14 cellular contexts compared by ENCODE assay signal in the genomic region with DNA sequence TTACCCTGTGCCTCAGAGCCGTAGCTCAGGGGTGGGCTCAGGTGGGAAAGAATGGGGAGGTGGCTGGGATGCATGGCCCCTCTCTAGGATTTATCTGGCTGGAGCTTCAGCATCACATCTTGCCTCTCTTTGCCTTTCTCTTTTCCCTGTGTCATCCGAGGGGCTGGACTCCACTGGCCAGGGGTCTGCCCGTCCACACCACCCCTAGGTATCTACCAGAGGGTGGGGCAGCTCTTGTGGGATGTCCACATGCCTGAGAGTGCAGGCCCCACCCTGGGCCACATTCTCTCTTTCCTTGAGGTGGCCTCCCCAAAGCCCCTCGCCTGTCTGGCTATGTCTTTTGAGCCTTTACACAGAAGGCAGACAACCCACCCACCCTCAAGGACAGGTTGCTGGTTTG. TPM values are rescaled to one million over a fixed set of nuclear protein-coding genes. Genes with fewer than 3 reads are reported as not detected.
DNase-seq lines count a peak whose midpoint lies in the region; ATAC-seq and TF ChIP-seq lines count a peak whose summit lies in the region.
"Had no signal": no experiment of that assay in that cellular context is flagged by ENCODE, and none has a peak within 500 bp of the region (broad histone marks: within the 10 kb centered on the region; RNA-seq: fewer than 3 reads in every experiment).

No MANE protein-coding gene starts in this region.

- H3K4me1 ChIP-seq in CD4-positive, CD25-positive, alpha-beta regulatory T cell (ENCODE audit: control insufficient read depth, insufficient read depth, low read length, poor library complexity, severe bottlenecking): peaks cover 39% of the 10 kb centered on the region
- peaks cover 13% of the 10 kb centered on the region for H3K4me1 ChIP-seq in body of pancreas
- H3K4me1 ChIP-seq: Peyer's patch had no signal

- no peak for TF ChIP-seq POLR2A in body of pancreas (IDR thresholded peaks at IDR 0.05)

- H3K36me3 Mint-ChIP-seq in CD4-positive, CD25-positive, alpha-beta regulatory T cell: peaks cover 7% of the 10 kb centered on the region
- H3K36me3 Mint-ChIP-seq in CD4-positive, alpha-beta T cell (ENCODE audit: low read depth): peaks cover 19% of the 10 kb centered on the region
- peaks cover 5% of the 10 kb centered on the region for H3K36me3 Mint-ChIP-seq in central memory CD8-positive, alpha-beta T cell (ENCODE audit: insufficient read depth)
- peaks cover 17% of the 10 kb centered on the region for H3K36me3 Mint-ChIP-seq in osteocyte (ENCODE audit: unreplicated experiment)

- H3K36me3 ChIP-seq in CD4-positive, CD25-positive, alpha-beta regulatory T cell (ENCODE audit: control insufficient read depth, insufficient read depth, low read length): no peaks in the 10 kb centered on the region
- H3K36me3 ChIP-seq in body of pancreas (replicated peaks in 1 of 2; ENCODE audit: insufficient read depth in 1 of 2, low read depth in 2 of 2): no peaks in the 10 kb centered on the region
- H3K36me3 ChIP-seq: Peyer's patch had no signal

- peaks cover 18 to 64% (median 32%) of the 10 kb centered on the region in 4 donors for H3K4me1 Mint-ChIP-seq in CD4-positive, CD25-positive, alpha-beta regulatory T cell
- peaks cover 55% of the 10 kb centered on the region for H3K4me1 Mint-ChIP-seq in CD4-positive, alpha-beta T cell (ENCODE audit: low read depth)
- peaks cover 42% of the 10 kb centered on the region for H3K4me1 Mint-ChIP-seq in central memory CD8-positive, alpha-beta T cell
- peaks cover 7% of the 10 kb centered on the region for H3K4me1 Mint-ChIP-seq in osteocyte (ENCODE audit: unreplicated experiment)

- no peak for DNase-seq in CD4-positive, CD25-positive, alpha-beta regulatory T cell
- no peak for DNase-seq in CD4-positive, alpha-beta T cell
- DNase-seq in central memory CD8-positive, alpha-beta T cell (ENCODE audit: low spot score in 2 of 2): no peak
- no peak for DNase-seq in sciatic nerve (ENCODE audit: low spot score)
- no peak for DNase-seq in NCI-H446 treated with DMSO at 0.1 percent for 48 hours (lab: John Stamatoyannopoulos, UW)
- DNase-seq in body of pancreas: no peak
- DNase-seq in osteocyte (ENCODE audit: extremely low spot score, unreplicated experiment): no peak
- DNase-seq: CD4-positive, alpha-beta memory T cell; Kasumi-1; NCI-H1694; NCI-H2081; NCI-H2171; NCI-H526; Peyer's patch had no signal

- TF ChIP-seq CTCF in CD4-positive, alpha-beta T cell (IDR thresholded peaks at IDR 0.05): no peak
- TF ChIP-seq CTCF in body of pancreas (IDR thresholded peaks at IDR 0.05): no peak
- no peak for TF ChIP-seq CTCF in osteocyte (IDR thresholded peaks at IDR 0.05)

- no peaks in the 10 kb centered on the region for H3K9me3 ChIP-seq in CD4-positive, CD25-positive, alpha-beta regulatory T cell (ENCODE audit: control insufficient read depth in 2 of 2, low read length in 2 of 2)
- H3K9me3 ChIP-seq in CD4-positive, alpha-beta T cell (ENCODE audit: control insufficient read depth, low read length): no peaks in the 10 kb centered on the region
- H3K9me3 ChIP-seq in body of pancreas: no peaks in the 10 kb centered on the region
- H3K9me3 ChIP-seq: Peyer's patch had no signal

- peak overlapping the region in 2 of 3 donors; percentile 77 to 94 for H3K27ac Mint-ChIP-seq in CD4-positive, CD25-positive, alpha-beta regulatory T cell
- peak overlapping the region; percentile 96 for H3K27ac Mint-ChIP-seq in CD4-positive, alpha-beta T cell
- peak overlapping the region; percentile 90 for H3K27ac Mint-ChIP-seq in central memory CD8-positive, alpha-beta T cell (ENCODE audit: low read depth)
- no peak overlapping the region for H3K27ac Mint-ChIP-seq in osteocyte (ENCODE audit: unreplicated experiment)

- H3K27me3 Mint-ChIP-seq in CD4-positive, CD25-positive, alpha-beta regulatory T cell: no peaks in the 10 kb centered on the region
- H3K27me3 Mint-ChIP-seq in CD4-positive, alpha-beta T cell: no peaks in the 10 kb centered on the region
- H3K27me3 Mint-ChIP-seq in central memory CD8-positive, alpha-beta T cell: no peaks in the 10 kb centered on the region
- H3K27me3 Mint-ChIP-seq in osteocyte (ENCODE audit: unreplicated experiment): no peaks in the 10 kb centered on the region
- H3K27me3 Mint-ChIP-seq: CD4-positive, alpha-beta memory T cell had no signal

- no peaks in the 10 kb centered on the region for H3K27me3 ChIP-seq in CD4-positive, CD25-positive, alpha-beta regulatory T cell (ENCODE audit: control insufficient read depth, insufficient read depth, low read length)
- H3K27me3 ChIP-seq in CD4-positive, alpha-beta T cell (ENCODE audit: control insufficient read depth, insufficient read depth, low read length): no peaks in the 10 kb centered on the region
- no peaks in the 10 kb centered on the region for H3K27me3 ChIP-seq in body of pancreas
- H3K27me3 ChIP-seq: Peyer's patch had no signal

- no peak overlapping the region for H3K4me3 ChIP-seq in CD4-positive, CD25-positive, alpha-beta regulatory T cell (ENCODE audit: low read depth, low read length)
- H3K4me3 ChIP-seq in body of pancreas: no peak overlapping the region
- H3K4me3 ChIP-seq: Peyer's patch had no signal

- POLR2A ChIA-PET in CD4-positive, alpha-beta T cell (lab: Charles Lee): interaction anchor here (11.2 kb wide), 1 partner anchor 33 kb away, joined by 320 read pairs; the partner anchor contains the start of gene PXYLP1

- no peak for ATAC-seq in CD4-positive, CD25-positive, alpha-beta regulatory T cell (ENCODE audit: low read depth in 2 of 2)
- no peak for ATAC-seq in CD4-positive, alpha-beta T cell (ENCODE audit: poor library complexity)
- no peak for ATAC-seq in central memory CD8-positive, alpha-beta T cell (replicated peaks; ENCODE audit: extremely low read depth, poor library complexity, severe bottlenecking)
- ATAC-seq in sciatic nerve (peak; percentile 21), body of pancreas (no peak)

- peak overlapping the region; percentile 75 for H3K27ac ChIP-seq in CD4-positive, CD25-positive, alpha-beta regulatory T cell (ENCODE audit: insufficient read depth, low read length, poor library complexity, severe bottlenecking)
- H3K27ac ChIP-seq in CD4-positive, alpha-beta T cell (ENCODE audit: low read depth, low read length): peak overlapping the region; percentile 84
- no peak overlapping the region for H3K27ac ChIP-seq in body of pancreas

- intact Hi-C loops in CD4-positive, alpha-beta T cell (cut with DNase I, micrococcal nuclease): no loop called here
- intact Hi-C loops in sciatic nerve (cut with DNase I): no loop called here
- intact Hi-C loops in body of pancreas (cut with DNase I): no loop called here

- CTCF ChIA-PET in CD4-positive, alpha-beta T cell (lab: Charles Lee): interaction anchor here (4.5 kb wide), 1 partner anchor 38 kb away, joined by 24 read pairs; the partner anchor contains the start of gene PXYLP1

- peak overlapping the region in 3 of 4 donors; percentile 28 to 47 (median 37) for H3K4me3 Mint-ChIP-seq in CD4-positive, CD25-positive, alpha-beta regulatory T cell
- H3K4me3 Mint-ChIP-seq in CD4-positive, alpha-beta T cell: no peak overlapping the region
- H3K4me3 Mint-ChIP-seq in central memory CD8-positive, alpha-beta T cell: no peak overlapping the region
- no peak overlapping the region for H3K4me3 Mint-ChIP-seq in osteocyte (ENCODE audit: unreplicated experiment)

- H3K9me3 Mint-ChIP-seq in CD4-positive, CD25-positive, alpha-beta regulatory T cell: no peaks in the 10 kb centered on the region
- H3K9me3 Mint-ChIP-seq in CD4-positive, alpha-beta T cell: no peaks in the 10 kb centered on the region
- H3K9me3 Mint-ChIP-seq in central memory CD8-positive, alpha-beta T cell: no peaks in the 10 kb centered on the region
- no peaks in the 10 kb centered on the region for H3K9me3 Mint-ChIP-seq in osteocyte (ENCODE audit: unreplicated experiment)
- H3K9me3 Mint-ChIP-seq: CD4-positive, alpha-beta memory T cell had no signal

- WGBS in body of pancreas, 2 donors: 89 to 93% methylated on average over 4 of the region's 4 CpGs

RNA-seq across cellular contexts. Expression of gene PXYLP1, which starts 37.2 kb away (rescaled TPM):
- total RNA-seq in CD4-positive, CD25-positive, alpha-beta regulatory T cell: 9.8 TPM
- 10 to 100 TPM in 2 of 4 donors, 1 to 10 TPM in 2; 3.8 to 11.3 (median 7.8) TPM for polyA plus RNA-seq in CD4-positive, CD25-positive, alpha-beta regulatory T cell
- 10 to 100 TPM; 21.2 to 22.6 TPM for total RNA-seq in CD4-positive, alpha-beta T cell
- total RNA-seq in sciatic nerve (13.5 TPM), body of pancreas (10 to 100 TPM in 1 of 2 donors, 1 to 10 TPM in 1; 9.9 to 10.5 TPM), osteocyte (21.2 and 21.9 TPM in 2 replicates)

Comparison
In these comparisons a context has a peak if more than half of its experiments do, and no peak if none do; other contexts are left out.
1. H3K27ac ChIP-seq: peak in CD4-positive, CD25-positive, alpha-beta regulatory T cell (single experiment) and CD4-positive, alpha-beta T cell (single experiment); none in body of pancreas (0 of 4).
2. H3K4me3 Mint-ChIP-seq: peak in CD4-positive, CD25-positive, alpha-beta regulatory T cell (3 of 4); none in CD4-positive, alpha-beta T cell (single experiment), central memory CD8-positive, alpha-beta T cell (single experiment) and osteocyte (single experiment).